ENCODE assay signal across 1 cellular context in the genomic region with DNA sequence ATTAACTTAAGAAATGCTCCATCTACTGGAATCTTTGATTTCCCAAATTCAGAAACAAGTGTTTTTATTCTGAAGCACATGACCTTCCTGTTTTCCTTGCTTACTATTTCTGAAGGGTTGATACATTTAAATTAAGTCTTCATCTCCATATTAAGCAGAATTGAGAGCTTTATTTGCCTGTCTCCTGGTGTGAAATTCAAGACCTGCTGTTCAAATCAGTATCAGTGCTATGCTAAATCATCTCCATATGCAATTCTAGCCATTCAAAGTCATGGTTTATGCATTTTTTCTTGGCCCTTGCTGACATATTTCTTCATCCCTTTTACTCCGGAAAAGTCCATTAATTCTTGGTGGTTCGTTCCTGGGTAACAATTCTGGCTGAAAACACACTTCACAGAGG.
TF ChIP-seq lines count a peak whose summit lies in the region.

No MANE protein-coding gene starts in this region.

TF ChIP-seq in GM23338, 12 proteins besides CTCF, POLR2A, EP300 and RAD21 (continued from another document):
- TF ChIP-seq, protein P1, sequence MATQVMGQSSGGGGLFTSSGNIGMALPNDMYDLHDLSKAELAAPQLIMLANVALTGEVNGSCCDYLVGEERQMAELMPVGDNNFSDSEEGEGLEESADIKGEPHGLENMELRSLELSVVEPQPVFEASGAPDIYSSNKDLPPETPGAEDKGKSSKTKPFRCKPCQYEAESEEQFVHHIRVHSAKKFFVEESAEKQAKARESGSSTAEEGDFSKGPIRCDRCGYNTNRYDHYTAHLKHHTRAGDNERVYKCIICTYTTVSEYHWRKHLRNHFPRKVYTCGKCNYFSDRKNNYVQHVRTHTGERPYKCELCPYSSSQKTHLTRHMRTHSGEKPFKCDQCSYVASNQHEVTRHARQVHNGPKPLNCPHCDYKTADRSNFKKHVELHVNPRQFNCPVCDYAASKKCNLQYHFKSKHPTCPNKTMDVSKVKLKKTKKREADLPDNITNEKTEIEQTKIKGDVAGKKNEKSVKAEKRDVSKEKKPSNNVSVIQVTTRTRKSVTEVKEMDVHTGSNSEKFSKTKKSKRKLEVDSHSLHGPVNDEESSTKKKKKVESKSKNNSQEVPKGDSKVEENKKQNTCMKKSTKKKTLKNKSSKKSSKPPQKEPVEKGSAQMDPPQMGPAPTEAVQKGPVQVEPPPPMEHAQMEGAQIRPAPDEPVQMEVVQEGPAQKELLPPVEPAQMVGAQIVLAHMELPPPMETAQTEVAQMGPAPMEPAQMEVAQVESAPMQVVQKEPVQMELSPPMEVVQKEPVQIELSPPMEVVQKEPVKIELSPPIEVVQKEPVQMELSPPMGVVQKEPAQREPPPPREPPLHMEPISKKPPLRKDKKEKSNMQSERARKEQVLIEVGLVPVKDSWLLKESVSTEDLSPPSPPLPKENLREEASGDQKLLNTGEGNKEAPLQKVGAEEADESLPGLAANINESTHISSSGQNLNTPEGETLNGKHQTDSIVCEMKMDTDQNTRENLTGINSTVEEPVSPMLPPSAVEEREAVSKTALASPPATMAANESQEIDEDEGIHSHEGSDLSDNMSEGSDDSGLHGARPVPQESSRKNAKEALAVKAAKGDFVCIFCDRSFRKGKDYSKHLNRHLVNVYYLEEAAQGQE (IDR thresholded peaks at IDR 0.05; ENCODE audit: unreplicated experiment), result no peak
- TF ChIP-seq ZNF114 (CRISPR knock-in tag; IDR thresholded peaks at IDR 0.05) (no peak), ZNF331 (CRISPR knock-in tag; IDR thresholded peaks at IDR 0.05; ENCODE audit: low read depth) (no peak), CREB1 (CRISPR knock-in tag; IDR thresholded peaks at IDR 0.05; ENCODE audit: low read depth) (no peak), STAT1 (IDR thresholded peaks at IDR 0.05; ENCODE audit: unreplicated experiment) (no peak), POLR2AphosphoS5 (IDR thresholded peaks at IDR 0.05; ENCODE audit: low read depth) (no peak), EZH2phosphoT487 (IDR thresholded peaks at IDR 0.05; ENCODE audit: unreplicated experiment) (no peak), EZH2 (IDR thresholded peaks at IDR 0.05; ENCODE audit: low read depth, unreplicated experiment) (no peak), NANOG (IDR thresholded peaks at IDR 0.05; ENCODE audit: borderline replicate concordance) (no peak)
- TF ChIP-seq, protein P2, sequence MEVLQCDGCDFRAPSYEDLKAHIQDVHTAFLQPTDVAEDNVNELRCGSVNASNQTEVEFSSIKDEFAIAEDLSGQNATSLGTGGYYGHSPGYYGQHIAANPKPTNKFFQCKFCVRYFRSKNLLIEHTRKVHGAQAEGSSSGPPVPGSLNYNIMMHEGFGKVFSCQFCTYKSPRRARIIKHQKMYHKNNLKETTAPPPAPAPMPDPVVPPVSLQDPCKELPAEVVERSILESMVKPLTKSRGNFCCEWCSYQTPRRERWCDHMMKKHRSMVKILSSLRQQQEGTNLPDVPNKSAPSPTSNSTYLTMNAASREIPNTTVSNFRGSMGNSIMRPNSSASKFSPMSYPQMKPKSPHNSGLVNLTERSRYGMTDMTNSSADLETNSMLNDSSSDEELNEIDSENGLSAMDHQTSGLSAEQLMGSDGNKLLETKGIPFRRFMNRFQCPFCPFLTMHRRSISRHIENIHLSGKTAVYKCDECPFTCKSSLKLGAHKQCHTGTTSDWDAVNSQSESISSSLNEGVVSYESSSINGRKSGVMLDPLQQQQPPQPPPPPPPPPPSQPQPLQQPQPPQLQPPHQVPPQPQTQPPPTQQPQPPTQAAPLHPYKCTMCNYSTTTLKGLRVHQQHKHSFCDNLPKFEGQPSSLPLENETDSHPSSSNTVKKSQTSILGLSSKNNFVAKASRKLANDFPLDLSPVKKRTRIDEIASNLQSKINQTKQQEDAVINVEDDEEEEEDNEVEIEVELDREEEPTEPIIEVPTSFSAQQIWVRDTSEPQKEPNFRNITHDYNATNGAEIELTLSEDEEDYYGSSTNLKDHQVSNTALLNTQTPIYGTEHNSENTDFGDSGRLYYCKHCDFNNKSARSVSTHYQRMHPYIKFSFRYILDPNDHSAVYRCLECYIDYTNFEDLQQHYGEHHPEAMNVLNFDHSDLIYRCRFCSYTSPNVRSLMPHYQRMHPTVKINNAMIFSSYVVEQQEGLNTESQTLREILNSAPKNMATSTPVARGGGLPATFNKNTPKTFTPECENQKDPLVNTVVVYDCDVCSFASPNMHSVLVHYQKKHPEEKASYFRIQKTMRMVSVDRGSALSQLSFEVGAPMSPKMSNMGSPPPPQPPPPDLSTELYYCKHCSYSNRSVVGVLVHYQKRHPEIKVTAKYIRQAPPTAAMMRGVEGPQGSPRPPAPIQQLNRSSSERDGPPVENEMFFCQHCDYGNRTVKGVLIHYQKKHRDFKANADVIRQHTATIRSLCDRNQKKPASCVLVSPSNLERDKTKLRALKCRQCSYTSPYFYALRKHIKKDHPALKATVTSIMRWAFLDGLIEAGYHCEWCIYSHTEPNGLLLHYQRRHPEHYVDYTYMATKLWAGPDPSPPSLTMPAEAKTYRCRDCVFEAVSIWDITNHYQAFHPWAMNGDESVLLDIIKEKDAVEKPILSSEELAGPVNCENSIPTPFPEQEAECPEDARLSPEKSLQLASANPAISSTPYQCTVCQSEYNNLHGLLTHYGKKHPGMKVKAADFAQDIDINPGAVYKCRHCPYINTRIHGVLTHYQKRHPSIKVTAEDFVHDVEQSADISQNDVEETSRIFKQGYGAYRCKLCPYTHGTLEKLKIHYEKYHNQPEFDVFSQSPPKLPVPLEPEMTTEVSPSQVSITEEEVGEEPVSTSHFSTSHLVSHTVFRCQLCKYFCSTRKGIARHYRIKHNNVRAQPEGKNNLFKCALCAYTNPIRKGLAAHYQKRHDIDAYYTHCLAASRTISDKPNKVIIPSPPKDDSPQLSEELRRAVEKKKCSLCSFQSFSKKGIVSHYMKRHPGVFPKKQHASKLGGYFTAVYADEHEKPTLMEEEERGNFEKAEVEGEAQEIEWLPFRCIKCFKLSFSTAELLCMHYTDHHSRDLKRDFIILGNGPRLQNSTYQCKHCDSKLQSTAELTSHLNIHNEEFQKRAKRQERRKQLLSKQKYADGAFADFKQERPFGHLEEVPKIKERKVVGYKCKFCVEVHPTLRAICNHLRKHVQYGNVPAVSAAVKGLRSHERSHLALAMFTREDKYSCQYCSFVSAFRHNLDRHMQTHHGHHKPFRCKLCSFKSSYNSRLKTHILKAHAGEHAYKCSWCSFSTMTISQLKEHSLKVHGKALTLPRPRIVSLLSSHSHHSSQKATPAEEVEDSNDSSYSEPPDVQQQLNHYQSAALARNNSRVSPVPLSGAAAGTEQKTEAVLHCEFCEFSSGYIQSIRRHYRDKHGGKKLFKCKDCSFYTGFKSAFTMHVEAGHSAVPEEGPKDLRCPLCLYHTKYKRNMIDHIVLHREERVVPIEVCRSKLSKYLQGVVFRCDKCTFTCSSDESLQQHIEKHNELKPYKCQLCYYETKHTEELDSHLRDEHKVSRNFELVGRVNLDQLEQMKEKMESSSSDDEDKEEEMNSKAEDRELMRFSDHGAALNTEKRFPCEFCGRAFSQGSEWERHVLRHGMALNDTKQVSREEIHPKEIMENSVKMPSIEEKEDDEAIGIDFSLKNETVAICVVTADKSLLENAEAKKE (CRISPR knock-in tag; IDR thresholded peaks at IDR 0.05), result no peak
- TF ChIP-seq, protein P3, sequence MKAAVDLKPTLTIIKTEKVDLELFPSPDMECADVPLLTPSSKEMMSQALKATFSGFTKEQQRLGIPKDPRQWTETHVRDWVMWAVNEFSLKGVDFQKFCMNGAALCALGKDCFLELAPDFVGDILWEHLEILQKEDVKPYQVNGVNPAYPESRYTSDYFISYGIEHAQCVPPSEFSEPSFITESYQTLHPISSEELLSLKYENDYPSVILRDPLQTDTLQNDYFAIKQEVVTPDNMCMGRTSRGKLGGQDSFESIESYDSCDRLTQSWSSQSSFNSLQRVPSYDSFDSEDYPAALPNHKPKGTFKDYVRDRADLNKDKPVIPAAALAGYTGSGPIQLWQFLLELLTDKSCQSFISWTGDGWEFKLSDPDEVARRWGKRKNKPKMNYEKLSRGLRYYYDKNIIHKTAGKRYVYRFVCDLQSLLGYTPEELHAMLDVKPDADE (IDR thresholded peaks at IDR 0.05), result no peak
TF ChIP-seq in GM23338: peak in this region for 0.
